8 cellular contexts compared by ENCODE assay signal in the genomic region with DNA sequence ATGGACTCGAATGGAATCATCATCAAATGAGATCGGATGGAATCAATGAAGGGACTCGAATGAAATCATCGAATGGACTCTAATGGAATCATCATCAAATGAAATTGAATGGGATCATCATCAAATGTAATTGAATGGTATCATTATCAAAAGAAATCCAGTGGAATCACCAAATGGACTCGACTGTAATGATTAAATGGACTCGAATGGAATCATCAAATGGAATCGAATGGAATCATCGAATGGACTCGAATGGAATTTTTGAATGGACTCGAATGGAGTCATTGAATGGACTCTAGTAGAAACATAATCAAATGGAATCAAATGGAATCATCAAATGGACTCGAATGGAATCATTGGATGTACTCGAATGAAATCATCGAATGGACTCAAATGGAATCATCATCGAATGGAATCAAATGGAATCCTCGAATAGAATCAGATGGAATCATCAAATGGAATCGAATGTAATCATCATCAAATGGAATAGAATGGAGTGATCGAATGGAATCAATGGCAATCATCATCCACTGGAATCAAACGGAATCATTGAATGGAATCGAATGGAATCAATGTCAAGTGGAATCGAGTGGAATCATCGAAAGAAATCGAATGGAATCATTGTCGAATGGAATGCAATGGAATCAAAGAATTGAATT.
A peak's percentile ranks its signal among the peaks of the same experiment; 100 is the strongest.
DNase-seq lines count a peak whose midpoint lies in the region; ATAC-seq and TF ChIP-seq lines count a peak whose summit lies in the region.
"Not testable (repeated sequence)": the region's sequence is repeated elsewhere in the genome, so short reads cannot be mapped to it uniquely, and the experiment has no call there.

No MANE protein-coding gene starts in this region.

- not testable (repeated sequence) for H3K27ac ChIP-seq in A673 (ENCODE audit: low read depth, low read length, poor library complexity, severe bottlenecking); gastrocnemius medialis

- POLR2A ChIA-PET in A673 (lab: Charles Lee; ENCODE audit: low non-redundant PET); activated CD4-positive, alpha-beta T cell treated with anti-CD3 and anti-CD28 coated beads, Interleukin-2, amount 10 ng/mL, durations not matched to agents 7 days and 5 days (lab: Charles Lee): not testable (repeated sequence)

- ATAC-seq in GM19035 (IDR thresholded peaks at IDR 0.05; ENCODE audit: unreplicated experiment) (peak; percentile 7), HG02610 (IDR thresholded peaks at IDR 0.05; ENCODE audit: unreplicated experiment) (peak; percentile 6), HG03442 (IDR thresholded peaks at IDR 0.05; ENCODE audit: unreplicated experiment) (peak; percentile 3), gastrocnemius medialis (peak; percentile 10 to 11)

- BruUV-seq in A673 (replicated peaks; lab: Mats Ljungman, UMichigan) = not testable (repeated sequence)

- in situ Hi-C loops in gastrocnemius medialis (cut with MboI; ENCODE audit: low sequenced_read_pairs in 4 of 4) = not testable (repeated sequence)

- H3K4me3 ChIP-seq in A673 (ENCODE audit: low read depth, low read length, poor library complexity, severe bottlenecking); gastrocnemius medialis: not testable (repeated sequence)

- H3K4me3 Mint-ChIP-seq in activated CD4-positive, alpha-beta T cell treated with anti-CD3 and anti-CD28 coated beads, Interleukin-2, amount 10 ng/mL, durations not matched to agents 7 days and 5 days = not testable (repeated sequence)

- not testable (repeated sequence) for H3K27me3 Mint-ChIP-seq in activated CD4-positive, alpha-beta T cell treated with anti-CD3 and anti-CD28 coated beads, Interleukin-2, amount 10 ng/mL, durations not matched to agents 7 days and 5 days

- TF ChIP-seq CTCF in A673 (conservative IDR thresholded peaks at IDR 0.05; ENCODE audit: low read depth, low read length); gastrocnemius medialis (IDR thresholded peaks at IDR 0.05 in 4 of 5, conservative IDR thresholded peaks at IDR 0.05 in 1 of 5): not testable (repeated sequence)

- TF ChIP-seq POLR2A in gastrocnemius medialis (IDR thresholded peaks at IDR 0.05) = not testable (repeated sequence)

- not testable (repeated sequence) for H3K36me3 Mint-ChIP-seq in activated CD4-positive, alpha-beta T cell treated with anti-CD3 and anti-CD28 coated beads, Interleukin-2, amount 10 ng/mL, durations not matched to agents 7 days and 5 days (ENCODE audit: low read depth)

- H3K4me1 ChIP-seq in A673 (ENCODE audit: insufficient read depth, low read length, poor library complexity, severe bottlenecking); gastrocnemius medialis: not testable (repeated sequence)

- H3K9me3 ChIP-seq in A673 (ENCODE audit: low read depth, low read length, poor library complexity, severe bottlenecking) (peaks cover 24% of the 10 kb centered on the region), gastrocnemius medialis (peaks cover 0 to 21% (median 0%) of the 10 kb centered on the region in 3 donors)

- H3K27me3 ChIP-seq in A673 (replicated peaks; ENCODE audit: insufficient read depth, low read depth, low read length, poor library complexity); gastrocnemius medialis: not testable (repeated sequence)

- CTCF ChIA-PET in A673 (lab: Charles Lee); activated CD4-positive, alpha-beta T cell treated with anti-CD3 and anti-CD28 coated beads, Interleukin-2, amount 10 ng/mL, durations not matched to agents 7 days and 5 days (lab: Charles Lee): not testable (repeated sequence)

- intact Hi-C loops in A673 (cut with micrococcal nuclease; ENCODE audit: unreplicated experiment); gastrocnemius medialis (cut with DNase I; ENCODE audit: low total_unique reads): not testable (repeated sequence)

- H3K9me3 Mint-ChIP-seq in activated CD4-positive, alpha-beta T cell treated with anti-CD3 and anti-CD28 coated beads, Interleukin-2, amount 10 ng/mL, durations not matched to agents 7 days and 5 days = peaks cover 16% of the 10 kb centered on the region

- not testable (repeated sequence) for H3K27ac Mint-ChIP-seq in activated CD4-positive, alpha-beta T cell treated with anti-CD3 and anti-CD28 coated beads, Interleukin-2, amount 10 ng/mL, durations not matched to agents 7 days and 5 days

- not testable (repeated sequence) for H3K4me1 Mint-ChIP-seq in activated CD4-positive, alpha-beta T cell treated with anti-CD3 and anti-CD28 coated beads, Interleukin-2, amount 10 ng/mL, durations not matched to agents 7 days and 5 days

- H3K36me3 ChIP-seq in A673 (ENCODE audit: insufficient read depth, low read length, poor library complexity, severe bottlenecking); gastrocnemius medialis: not testable (repeated sequence)

- peak; percentile 5 for DNase-seq in A673 (ENCODE audit: low spot score)
- peak; percentile 86 for DNase-seq in activated CD4-positive, alpha-beta T cell treated with anti-CD3 and anti-CD28 coated beads, Interleukin-2, amount 10 ng/mL, durations not matched to agents 7 days and 5 days
- peak; percentile 9 for DNase-seq in cerebellar cortex (ENCODE audit: low spot score)
- peak; percentile 31 for DNase-seq in left kidney (ENCODE audit: low read depth, low spot score)
- peak in 1 of 2 donors; percentile 19 for DNase-seq in gastrocnemius medialis
